In the genomic region with DNA sequence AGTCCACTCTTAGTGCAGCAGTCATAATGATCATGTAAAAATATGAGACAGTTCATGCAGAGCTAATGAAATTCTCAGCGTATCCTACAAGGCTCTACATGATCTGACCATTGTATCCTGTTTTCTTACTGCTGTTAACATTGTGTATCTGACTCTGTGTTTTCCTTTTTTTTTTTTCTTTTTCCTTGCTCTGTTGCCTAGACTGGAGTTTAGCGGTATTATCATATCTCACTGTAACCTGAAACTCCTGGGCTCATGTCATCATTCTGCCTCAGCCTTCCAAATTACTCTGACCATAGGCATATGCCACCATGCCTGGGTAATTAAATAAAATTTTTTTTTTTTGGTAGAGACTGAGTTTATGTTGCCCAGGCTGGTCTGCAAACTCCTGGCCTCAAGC, we compare ENCODE assay signal across 20 cellular contexts. TPM values are rescaled to one million over a fixed set of nuclear protein-coding genes. Genes with fewer than 3 reads are reported as not detected.
A peak's percentile ranks its signal among the peaks of the same experiment; 100 is the strongest.
DNase-seq lines count a peak whose midpoint lies in the region; ATAC-seq and TF ChIP-seq lines count a peak whose summit lies in the region.
"Had no signal": no experiment of that assay in that cellular context is flagged by ENCODE, and none has a peak within 500 bp of the region (broad histone marks: within the 10 kb centered on the region; RNA-seq: fewer than 3 reads in every experiment).

No MANE protein-coding gene starts in this region.

- peaks cover 38% of the 10 kb centered on the region for H3K36me3 Mint-ChIP-seq in activated CD4-positive, alpha-beta memory T cell treated with anti-CD3 and anti-CD28 coated beads, Interleukin-2, amount 10 ng/mL, durations not matched to agents 7 days and 5 days (ENCODE audit: low read depth)
- H3K36me3 Mint-ChIP-seq in activated CD4-positive, alpha-beta memory T cell treated with anti-CD3 and anti-CD28 coated beads for 36 hours = peaks cover 14% of the 10 kb centered on the region
- H3K36me3 Mint-ChIP-seq in WTC11 (peaks cover 8% of the 10 kb centered on the region), progenitor cell of endocrine pancreas (ENCODE audit: insufficient read depth) (peaks cover 6% of the 10 kb centered on the region)
- H3K36me3 Mint-ChIP-seq in activated T-helper 2 cell treated with anti-CD3 and anti-CD28 coated beads, Interferon-gamma antibody, Interleukin-2, Interleukin-4, amounts not matched to agents 10 μg/mL and 5 μg/mL and 100 μg/mL, durations not matched to agents 14 hours and 24 hours and 36 hours (ENCODE audit: low read depth) = peaks cover 34% of the 10 kb centered on the region

- no peak overlapping the region for H3K4me3 Mint-ChIP-seq in activated CD4-positive, alpha-beta memory T cell treated with anti-CD3 and anti-CD28 coated beads, Interleukin-2, amount 10 ng/mL, durations not matched to agents 7 days and 5 days
- H3K4me3 Mint-ChIP-seq in activated CD4-positive, alpha-beta memory T cell treated with anti-CD3 and anti-CD28 coated beads for 36 hours = no peak overlapping the region
- H3K4me3 Mint-ChIP-seq in WTC11 (no peak overlapping the region), progenitor cell of endocrine pancreas (ENCODE audit: low read depth) (no peak overlapping the region)
- H3K4me3 Mint-ChIP-seq in activated T-helper 2 cell treated with anti-CD3 and anti-CD28 coated beads, Interferon-gamma antibody, Interleukin-2, Interleukin-4, amounts not matched to agents 10 μg/mL and 5 μg/mL and 100 μg/mL, durations not matched to agents 14 hours and 24 hours and 36 hours (ENCODE audit: low read depth) = no peak overlapping the region
- H3K4me3 Mint-ChIP-seq: GM23338 had no signal

- DNase-seq in activated CD4-positive, alpha-beta memory T cell treated with anti-CD3 and anti-CD28 coated beads, Interleukin-2, amount 10 ng/mL, durations not matched to agents 7 days and 5 days = no peak
- DNase-seq in activated CD4-positive, alpha-beta memory T cell treated with anti-CD3 and anti-CD28 coated beads for 36 hours = no peak
- DNase-seq in M059J (ENCODE audit: low read depth) (peak; percentile 27), WTC11 (ENCODE audit: low spot score) (no peak), progenitor cell of endocrine pancreas (ENCODE audit: low spot score, unreplicated experiment) (no peak), NCI-H2081 (lab: John Stamatoyannopoulos, UW) (no peak)
- DNase-seq in activated T-helper 2 cell treated with anti-CD3 and anti-CD28 coated beads, Interferon-gamma antibody, Interleukin-2, Interleukin-4, amounts not matched to agents 10 μg/mL and 5 μg/mL and 100 μg/mL, durations not matched to agents 14 hours and 24 hours and 36 hours (ENCODE audit: low spot score) = no peak
- no peak for DNase-seq in stimulated activated CD4-positive, alpha-beta T cell treated with anti-CD3 and anti-CD28 coated beads, Interleukin-4, amount 100 ng/mL, for 24 hours
- DNase-seq: BE2C, DND-41, NCI-H1694, NCI-H2081 treated with DMSO at 0.1 percent for 48 hours, NCI-H345, NCI-H774, SW 1271 had no signal

- no peaks in the 10 kb centered on the region for H3K9me3 Mint-ChIP-seq in activated CD4-positive, alpha-beta memory T cell treated with anti-CD3 and anti-CD28 coated beads, Interleukin-2, amount 10 ng/mL, durations not matched to agents 7 days and 5 days
- H3K9me3 Mint-ChIP-seq in activated CD4-positive, alpha-beta memory T cell treated with anti-CD3 and anti-CD28 coated beads for 36 hours = no peaks in the 10 kb centered on the region
- no peaks in the 10 kb centered on the region for H3K9me3 Mint-ChIP-seq in WTC11
- no peaks in the 10 kb centered on the region for H3K9me3 Mint-ChIP-seq in progenitor cell of endocrine pancreas (ENCODE audit: low read depth)
- no peaks in the 10 kb centered on the region for H3K9me3 Mint-ChIP-seq in activated T-helper 2 cell treated with anti-CD3 and anti-CD28 coated beads, Interferon-gamma antibody, Interleukin-2, Interleukin-4, amounts not matched to agents 10 μg/mL and 5 μg/mL and 100 μg/mL, durations not matched to agents 14 hours and 24 hours and 36 hours
- H3K9me3 Mint-ChIP-seq: GM23338 had no signal

- peak overlapping the region; percentile 15 for H3K27ac Mint-ChIP-seq in activated CD4-positive, alpha-beta memory T cell treated with anti-CD3 and anti-CD28 coated beads, Interleukin-2, amount 10 ng/mL, durations not matched to agents 7 days and 5 days
- H3K27ac Mint-ChIP-seq in activated CD4-positive, alpha-beta memory T cell treated with anti-CD3 and anti-CD28 coated beads for 36 hours = no peak overlapping the region
- H3K27ac Mint-ChIP-seq in WTC11 (0 out of 2 replicates have a peak overlapping the region, but pooled peaks have one; percentile 39), progenitor cell of endocrine pancreas (peak overlapping the region; percentile 9)
- no peak overlapping the region for H3K27ac Mint-ChIP-seq in activated T-helper 2 cell treated with anti-CD3 and anti-CD28 coated beads, Interferon-gamma antibody, Interleukin-2, Interleukin-4, amounts not matched to agents 10 μg/mL and 5 μg/mL and 100 μg/mL, durations not matched to agents 14 hours and 24 hours and 36 hours
- H3K27ac Mint-ChIP-seq: GM23338 had no signal

- H3K27me3 Mint-ChIP-seq in activated CD4-positive, alpha-beta memory T cell treated with anti-CD3 and anti-CD28 coated beads, Interleukin-2, amount 10 ng/mL, durations not matched to agents 7 days and 5 days = no peaks in the 10 kb centered on the region
- H3K27me3 Mint-ChIP-seq in activated CD4-positive, alpha-beta memory T cell treated with anti-CD3 and anti-CD28 coated beads for 36 hours = no peaks in the 10 kb centered on the region
- H3K27me3 Mint-ChIP-seq in WTC11 (ENCODE audit: low read depth) (no peaks in the 10 kb centered on the region), progenitor cell of endocrine pancreas (no peaks in the 10 kb centered on the region)
- H3K27me3 Mint-ChIP-seq in activated T-helper 2 cell treated with anti-CD3 and anti-CD28 coated beads, Interferon-gamma antibody, Interleukin-2, Interleukin-4, amounts not matched to agents 10 μg/mL and 5 μg/mL and 100 μg/mL, durations not matched to agents 14 hours and 24 hours and 36 hours (ENCODE audit: low read depth) = no peaks in the 10 kb centered on the region

- peaks cover 48% of the 10 kb centered on the region for H3K4me1 Mint-ChIP-seq in activated CD4-positive, alpha-beta memory T cell treated with anti-CD3 and anti-CD28 coated beads, Interleukin-2, amount 10 ng/mL, durations not matched to agents 7 days and 5 days
- peaks cover 6% of the 10 kb centered on the region for H3K4me1 Mint-ChIP-seq in activated CD4-positive, alpha-beta memory T cell treated with anti-CD3 and anti-CD28 coated beads for 36 hours (ENCODE audit: low read depth)
- H3K4me1 Mint-ChIP-seq in WTC11 (no peaks in the 10 kb centered on the region), progenitor cell of endocrine pancreas (ENCODE audit: low read depth) (no peaks in the 10 kb centered on the region)
- peaks cover 14% of the 10 kb centered on the region for H3K4me1 Mint-ChIP-seq in activated T-helper 2 cell treated with anti-CD3 and anti-CD28 coated beads, Interferon-gamma antibody, Interleukin-2, Interleukin-4, amounts not matched to agents 10 μg/mL and 5 μg/mL and 100 μg/mL, durations not matched to agents 14 hours and 24 hours and 36 hours (ENCODE audit: low read depth)
- H3K4me1 Mint-ChIP-seq: GM23338 had no signal

- intact Hi-C loops in activated CD4-positive, alpha-beta memory T cell treated with anti-CD3 and anti-CD28 coated beads for 36 hours (cut with micrococcal nuclease) = no loop called here
- intact Hi-C loops in activated T-helper 2 cell treated with anti-CD3 and anti-CD28 coated beads, Interferon-gamma antibody, Interleukin-2, Interleukin-4, amounts not matched to agents 10 μg/mL and 5 μg/mL and 100 μg/mL, durations not matched to agents 14 hours and 24 hours and 36 hours (cut with micrococcal nuclease) = no loop called here

- POLR2A ChIA-PET in activated CD4-positive, alpha-beta memory T cell treated with anti-CD3 and anti-CD28 coated beads, Interleukin-2, amount 10 ng/mL, durations not matched to agents 7 days and 5 days (lab: Charles Lee) = interaction anchor here (1.3 to 1.6 kb wide), 3 partner anchors 13 to 58 kb away, joined by 3 to 12 read pairs (median 3); partner anchors contain the start of genes DDX28, DUS2 and NFATC3
- POLR2A ChIA-PET in activated CD4-positive, alpha-beta memory T cell treated with anti-CD3 and anti-CD28 coated beads for 36 hours (lab: Charles Lee) = no interaction called here
- POLR2A ChIA-PET in WTC11 (lab: Charles Lee) = no interaction called here

- ATAC-seq in WTC11 = no peak
- ATAC-seq: GM12878, GM23338 had no signal

- CTCF ChIA-PET in activated CD4-positive, alpha-beta memory T cell treated with anti-CD3 and anti-CD28 coated beads, Interleukin-2, amount 10 ng/mL, durations not matched to agents 7 days and 5 days (lab: Charles Lee) = interaction anchor here (1.5 kb wide), 1 partner anchor 93 kb away, joined by 3 read pairs; no protein-coding TSS in a partner anchor
- CTCF ChIA-PET in activated CD4-positive, alpha-beta memory T cell treated with anti-CD3 and anti-CD28 coated beads for 36 hours (lab: Charles Lee) = interaction anchor here (0.6 to 1.8 kb wide), 2 partner anchors 32 to 219 kb away, joined by 4 to 10 read pairs; no protein-coding TSS in a partner anchor
- CTCF ChIA-PET in WTC11 (lab: Charles Lee) = no interaction called here

- TF ChIP-seq CTCF in WTC11 (IDR thresholded peaks at IDR 0.05) = no peak
- no peak for TF ChIP-seq CTCF in progenitor cell of endocrine pancreas (IDR thresholded peaks at IDR 0.05; ENCODE audit: unreplicated experiment)

RNA-seq across cellular contexts. Expression of gene DUS2, which starts 12.1 kb away (rescaled TPM):
- 10 to 100 TPM; 23.8 to 24.4 TPM for total RNA-seq in activated CD4-positive, alpha-beta memory T cell treated with anti-CD3 and anti-CD28 coated beads, Interleukin-2, amount 10 ng/mL, durations not matched to agents 7 days and 5 days
- 10 to 100 TPM; 29.2 to 29.4 TPM for total RNA-seq in activated CD4-positive, alpha-beta memory T cell treated with anti-CD3 and anti-CD28 coated beads for 36 hours
- total RNA-seq in M059J (2014; rRNA removed; shearing (Covaris generic)) = 10.7 and 20.6 TPM in 2 replicates
- total RNA-seq in WTC11 (2021) = 23.5 to 27.9 TPM (median 25.8 TPM) in 3 replicates
- total RNA-seq in progenitor cell of endocrine pancreas = 18.8 and 21.2 TPM in 2 replicates
- 31.2 and 34.3 TPM in 2 replicates for total RNA-seq in activated T-helper 2 cell treated with anti-CD3 and anti-CD28 coated beads, Interferon-gamma antibody, Interleukin-2, Interleukin-4, amounts not matched to agents 10 μg/mL and 5 μg/mL and 100 μg/mL, durations not matched to agents 14 hours and 24 hours and 36 hours

RNA-seq across cellular contexts. Expression of gene DDX28, which starts 12.2 kb away (rescaled TPM):
- 10 to 100 TPM; 11.6 to 12.3 TPM for total RNA-seq in activated CD4-positive, alpha-beta memory T cell treated with anti-CD3 and anti-CD28 coated beads, Interleukin-2, amount 10 ng/mL, durations not matched to agents 7 days and 5 days
- 10 to 100 TPM; 12.8 to 14.5 TPM for total RNA-seq in activated CD4-positive, alpha-beta memory T cell treated with anti-CD3 and anti-CD28 coated beads for 36 hours
- total RNA-seq in M059J (2014; rRNA removed; shearing (Covaris generic)) = 11.7 and 13.8 TPM in 2 replicates
- 15.2 to 18.3 TPM (median 17.7 TPM) in 3 replicates for total RNA-seq in WTC11 (2021)
- total RNA-seq in progenitor cell of endocrine pancreas = 9.5 and 10.4 TPM in 2 replicates
- 19.3 TPM in 2 replicates for total RNA-seq in activated T-helper 2 cell treated with anti-CD3 and anti-CD28 coated beads, Interferon-gamma antibody, Interleukin-2, Interleukin-4, amounts not matched to agents 10 μg/mL and 5 μg/mL and 100 μg/mL, durations not matched to agents 14 hours and 24 hours and 36 hours

RNA-seq across cellular contexts. Expression of gene DPEP2NB, which starts 19.5 kb away (rescaled TPM):
- not detected for total RNA-seq in activated CD4-positive, alpha-beta memory T cell treated with anti-CD3 and anti-CD28 coated beads, Interleukin-2, amount 10 ng/mL, durations not matched to agents 7 days and 5 days
- not detected for total RNA-seq in activated CD4-positive, alpha-beta memory T cell treated with anti-CD3 and anti-CD28 coated beads for 36 hours
- not detected in 2 replicates for total RNA-seq in M059J (2014; rRNA removed; shearing (Covaris generic))
- total RNA-seq in WTC11 (2021) = 0.32 TPM in 1 of 3 replicates, not detected in the others
- not detected in 2 replicates for total RNA-seq in progenitor cell of endocrine pancreas
- not detected in 2 replicates for total RNA-seq in activated T-helper 2 cell treated with anti-CD3 and anti-CD28 coated beads, Interferon-gamma antibody, Interleukin-2, Interleukin-4, amounts not matched to agents 10 μg/mL and 5 μg/mL and 100 μg/mL, durations not matched to agents 14 hours and 24 hours and 36 hours
- total RNA-seq: A673, GM12878, GM23338, HT1080, SJSA1 had no signal

RNA-seq across cellular contexts. Expression of gene DPEP2, which starts 35.9 kb away (rescaled TPM):
- 10 to 100 TPM; 17.5 to 18.1 TPM for total RNA-seq in activated CD4-positive, alpha-beta memory T cell treated with anti-CD3 and anti-CD28 coated beads, Interleukin-2, amount 10 ng/mL, durations not matched to agents 7 days and 5 days
- total RNA-seq in activated CD4-positive, alpha-beta memory T cell treated with anti-CD3 and anti-CD28 coated beads for 36 hours = 1 to 10 TPM; 3.9 to 5.3 TPM
- total RNA-seq in M059J (2014; rRNA removed; shearing (Covaris generic)) = not detected in 2 replicates
- 0.13 to 0.25 TPM in 2 of 3 replicates, not detected in the other for total RNA-seq in WTC11 (2021)
- total RNA-seq in progenitor cell of endocrine pancreas = not detected in 2 replicates
- total RNA-seq in activated T-helper 2 cell treated with anti-CD3 and anti-CD28 coated beads, Interferon-gamma antibody, Interleukin-2, Interleukin-4, amounts not matched to agents 10 μg/mL and 5 μg/mL and 100 μg/mL, durations not matched to agents 14 hours and 24 hours and 36 hours = 3.7 and 4.3 TPM in 2 replicates
- total RNA-seq: A673, GM23338, HT1080 had no signal

RNA-seq across cellular contexts. Expression of gene NFATC3, which starts 49.9 kb away (rescaled TPM):
- total RNA-seq in activated CD4-positive, alpha-beta memory T cell treated with anti-CD3 and anti-CD28 coated beads, Interleukin-2, amount 10 ng/mL, durations not matched to agents 7 days and 5 days = 100 to 1,000 TPM; 208 to 209 TPM
- total RNA-seq in activated CD4-positive, alpha-beta memory T cell treated with anti-CD3 and anti-CD28 coated beads for 36 hours = 10 to 100 TPM; 83.4 to 85.2 TPM
- total RNA-seq in M059J (2014; rRNA removed; shearing (Covaris generic)) = 24.9 and 31.9 TPM in 2 replicates
- total RNA-seq in WTC11 (2021) (32.5 to 34.6 TPM (median 33.3 TPM) in 3 replicates), progenitor cell of endocrine pancreas (48.7 and 51.8 TPM in 2 replicates)
- 136 and 146 TPM in 2 replicates for total RNA-seq in activated T-helper 2 cell treated with anti-CD3 and anti-CD28 coated beads, Interferon-gamma antibody, Interleukin-2, Interleukin-4, amounts not matched to agents 10 μg/mL and 5 μg/mL and 100 μg/mL, durations not matched to agents 14 hours and 24 hours and 36 hours

Comparison
In these comparisons a context has a peak if more than half of its experiments do, and no peak if none do; other contexts are left out.
1. H3K27ac Mint-ChIP-seq: peak in activated CD4-positive, alpha-beta memory T cell treated with anti-CD3 and anti-CD28 coated beads, Interleukin-2, amount 10 ng/mL, durations not matched to agents 7 days and 5 days (single experiment), WTC11 (single experiment) and progenitor cell of endocrine pancreas (single experiment); none in activated CD4-positive, alpha-beta memory T cell treated with anti-CD3 and anti-CD28 coated beads for 36 hours (single experiment) and activated T-helper 2 cell treated with anti-CD3 and anti-CD28 coated beads, Interferon-gamma antibody, Interleukin-2, Interleukin-4, amounts not matched to agents 10 μg/mL and 5 μg/mL and 100 μg/mL, durations not matched to agents 14 hours and 24 hours and 36 hours (single experiment).